In genomic region chr5:179668404-179668803, GRCh38 we compare ENCODE assay signal across 8 cellular contexts. TPM values are rescaled to one million over a fixed set of nuclear protein-coding genes. Genes with fewer than 3 reads are reported as not detected.
A peak's percentile ranks its signal among the peaks of the same experiment; 100 is the strongest.
DNase-seq lines count a peak whose midpoint lies in the region; ATAC-seq, FAIRE-seq and TF ChIP-seq lines count a peak whose summit lies in the region.

No MANE protein-coding gene starts in this region.

- WGBS in H9 (ENCODE audit: extremely low coverage, insufficient read length, low lambda C conversion rate): no CpG with 5 or more reads among the region's 7 CpGs
- WGBS in body of pancreas, 2 donors: 46 to 49% methylated on average over 7 of the region's 7 CpGs

- no peaks in the 10 kb centered on the region for H3K79me2 ChIP-seq in H9 (ENCODE audit: insufficient read depth, low read length)

- FAIRE-seq in kidney (lab: Jason Lieb, UNC): no peak

- H3K4me3 Mint-ChIP-seq in Caco-2 (ENCODE audit: unreplicated experiment) (no peak overlapping the region), H9 (no peak overlapping the region)

- H4K91ac ChIP-seq in H9 (ENCODE audit: insufficient read length, low read depth, low read length): no peak overlapping the region

- H3T11ph ChIP-seq in H9 (ENCODE audit: low read length): no peak overlapping the region

- H3K9me3 ChIP-seq in Caco-2 (no peaks in the 10 kb centered on the region), H9 (ENCODE audit: control insufficient read depth, low read depth, low read length) (no peaks in the 10 kb centered on the region), body of pancreas (no peaks in the 10 kb centered on the region), kidney (ENCODE audit: control insufficient read depth in 1 of 2, low read length in 2 of 2) (no peaks in the 10 kb centered on the region)

- no peak overlapping the region for H3K4me2 ChIP-seq in H9 (ENCODE audit: insufficient read depth, insufficient read length, low read length)

- no TSS peak for BruUV-seq in Caco-2 (replicated peaks; lab: Mats Ljungman, UMichigan)

- H2AFZ ChIP-seq in H9 (ENCODE audit: low read length): no peak overlapping the region

- H3K36me3 Mint-ChIP-seq in Caco-2 (ENCODE audit: insufficient read depth, unreplicated experiment): peaks cover 28% of the 10 kb centered on the region
- peaks cover 5 to 18% (median 12%) of the 10 kb centered on the region in 3 experiments; a peak in 6 of 7 replicates for H3K36me3 Mint-ChIP-seq in H9 (ENCODE audit: insufficient read depth in 1 of 3, low read depth in 3 of 3)

- H3K23me2 ChIP-seq in H9 (ENCODE audit: insufficient read length, low read depth, low read length, poor library complexity, severe bottlenecking): peaks cover 3% of the 10 kb centered on the region

- ATAC-seq in body of pancreas (peak; percentile 68), GM21423 (IDR thresholded peaks at IDR 0.05; ENCODE audit: unreplicated experiment) (no peak)

- H3K4me1 ChIP-seq in Caco-2 (no peaks in the 10 kb centered on the region), H9 (ENCODE audit: insufficient read depth, low read length) (no peaks in the 10 kb centered on the region), body of pancreas (no peaks in the 10 kb centered on the region), kidney (ENCODE audit: control insufficient read depth in 1 of 2, insufficient read depth in 1 of 2, low read depth in 1 of 2, low read length in 2 of 2) (no peaks in the 10 kb centered on the region)

- no peak overlapping the region for H2BK5ac ChIP-seq in H9 (ENCODE audit: insufficient read length, low read length)

- no peak overlapping the region for H3K23ac ChIP-seq in H9 (ENCODE audit: insufficient read length, low read depth, low read length)

- H4K5ac ChIP-seq in H9 (ENCODE audit: insufficient read length, low read depth, low read length): no peak overlapping the region

- H3K27me3 ChIP-seq in Caco-2 (replicated peaks; ENCODE audit: control insufficient read depth, insufficient read depth, low read length): no peaks in the 10 kb centered on the region
- no peaks in the 10 kb centered on the region; the same call in 1 of the 2 replicates for H3K27me3 ChIP-seq in H9 (ENCODE audit: insufficient read depth, low read length)
- H3K27me3 ChIP-seq in body of pancreas: no peaks in the 10 kb centered on the region

- H3K4ac ChIP-seq in H9 (ENCODE audit: low read depth, low read length): no peak overlapping the region

- peaks cover 2% of the 10 kb centered on the region for H4K20me1 ChIP-seq in H9 (ENCODE audit: control insufficient read depth, insufficient read depth, insufficient read length)

- no peak for DNase-seq in Caco-2
- DNase-seq in H9: peak; percentile 84
- DNase-seq in RPMI8226: peak; percentile 75
- peak; percentile 28 to 59 (median 51) for DNase-seq in body of pancreas
- no peak for DNase-seq in kidney
- peak; percentile 52 for DNase-seq in superior temporal gyrus (ENCODE audit: extremely low spot score)
- DNase-seq in ureter (ENCODE audit: low spot score): no peak

- no peak overlapping the region for H3K18ac ChIP-seq in H9 (ENCODE audit: insufficient read length, low read depth, low read length)

- no peaks in the 10 kb centered on the region for H3K9me3 Mint-ChIP-seq in Caco-2 (ENCODE audit: unreplicated experiment)
- no peaks in the 10 kb centered on the region; a peak in 1 of 5 replicates for H3K9me3 Mint-ChIP-seq in H9

- no peak for TF ChIP-seq POLR2A in body of pancreas (IDR thresholded peaks at IDR 0.05)

- POLR2A ChIA-PET in Caco-2 (lab: Charles Lee): no interaction called here

- no peaks in the 10 kb centered on the region; the same call in 1 of the 2 replicates for H3K36me3 ChIP-seq in Caco-2 (ENCODE audit: control insufficient read depth, insufficient read depth, low read length)
- H3K36me3 ChIP-seq in body of pancreas (replicated peaks in 1 of 2; ENCODE audit: insufficient read depth in 1 of 2, low read depth in 2 of 2): no peaks in the 10 kb centered on the region
- peaks cover 2 to 3% of the 10 kb centered on the region in 2 donors for H3K36me3 ChIP-seq in kidney (ENCODE audit: control insufficient read depth in 1 of 2, insufficient read depth in 2 of 2, low read length in 2 of 2)

- CTCF ChIA-PET in Caco-2 (lab: Charles Lee): no interaction called here

- peak; percentile 38 to 72 for TF ChIP-seq CTCF in Caco-2 (IDR thresholded peaks at IDR 0.05; ENCODE audit: insufficient read depth in 1 of 2, low read depth in 1 of 2, low read length in 1 of 2, severe bottlenecking in 1 of 2, unreplicated experiment in 1 of 2)
- peak; percentile 100 for TF ChIP-seq CTCF in H9 (conservative IDR thresholded peaks at IDR 0.05)
- TF ChIP-seq CTCF in body of pancreas (IDR thresholded peaks at IDR 0.05): peak; percentile 17 to 86 (median 48)
- TF ChIP-seq CTCF in kidney (IDR thresholded peaks at IDR 0.05; ENCODE audit: borderline replicate concordance, extremely low read depth, insufficient read depth): peak; percentile 53

- no peak overlapping the region for H3K27ac ChIP-seq in H9 (ENCODE audit: insufficient read length, low read depth, low read length)
- H3K27ac ChIP-seq in body of pancreas: no peak overlapping the region
- no peak overlapping the region for H3K27ac ChIP-seq in kidney (ENCODE audit: low read depth in 2 of 2, low read length in 2 of 2)

- no peak overlapping the region for H2BK12ac ChIP-seq in H9 (ENCODE audit: insufficient read length, low read depth, low read length)

- H3K27ac Mint-ChIP-seq in Caco-2 (ENCODE audit: unreplicated experiment): no peak overlapping the region
- H3K27ac Mint-ChIP-seq in H9: no peak overlapping the region; a peak in 1 of 7 replicates

- no peak overlapping the region for H4K8ac ChIP-seq in H9 (replicated peaks; ENCODE audit: insufficient read length, low read depth, low read length)

- intact Hi-C loops in Caco-2 (cut with micrococcal nuclease; ENCODE audit: unreplicated experiment): no loop called here
- intact Hi-C loops in body of pancreas (cut with DNase I): no loop called here
- intact Hi-C loops in kidney (cut with DNase I): no loop called here

- no peak overlapping the region for H3K14ac ChIP-seq in H9 (ENCODE audit: insufficient read depth, low read length)

- no peak overlapping the region for H2BK20ac ChIP-seq in H9 (ENCODE audit: low read depth, low read length, poor library complexity, severe bottlenecking)

- H3K27me3 Mint-ChIP-seq in Caco-2 (ENCODE audit: insufficient read depth, unreplicated experiment) (no peaks in the 10 kb centered on the region), H9 (ENCODE audit: low read depth) (no peaks in the 10 kb centered on the region)

- H2AK5ac ChIP-seq in H9 (ENCODE audit: insufficient read length, low read length): no peak overlapping the region

- H2BK120ac ChIP-seq in H9 (ENCODE audit: low read depth, low read length, poor library complexity, severe bottlenecking): no peak overlapping the region

- no peak overlapping the region for H3K9ac ChIP-seq in H9 (ENCODE audit: extremely low read depth, insufficient read length, low read length)
- no peak overlapping the region for H3K9ac ChIP-seq in kidney (ENCODE audit: low read length in 2 of 2)

- H2BK15ac ChIP-seq in H9 (ENCODE audit: low read depth, low read length): no peak overlapping the region

- H3K4me3 ChIP-seq in Caco-2 (ENCODE audit: low read depth, low read length): no peak overlapping the region
- H3K4me3 ChIP-seq in body of pancreas: no peak overlapping the region
- H3K4me3 ChIP-seq in kidney (ENCODE audit: low read length in 2 of 2): no peak overlapping the region

- H3K4me1 Mint-ChIP-seq in Caco-2 (ENCODE audit: low read depth, unreplicated experiment) (no peaks in the 10 kb centered on the region), H9 (peaks cover 0 to 2% of the 10 kb centered on the region in 2 experiments; a peak in 1 of 4 replicates)

- H3K79me1 ChIP-seq in H9 (ENCODE audit: insufficient read depth, low read depth, low read length, poor library complexity, severe bottlenecking): no peaks in the 10 kb centered on the region

- H3K56ac ChIP-seq in H9 (ENCODE audit: insufficient read length, low read depth, low read length): no peak overlapping the region

RNA-seq across cellular contexts. Expression of gene CBY3, which starts 12.4 kb away (rescaled TPM):
- total RNA-seq in Caco-2 (2022) (0.68 and 1.3 TPM in 2 replicates), H9 (2021) (0.50 and 1.6 TPM in 2 replicates), body of pancreas (not detected), kidney (not detected), ureter (not detected)
- not detected for polyA plus RNA-seq in kidney (ENCODE audit: insufficient read depth, low read depth, low replicate concordance)

RNA-seq across cellular contexts. Expression of gene CANX, which starts 30.4 kb away (rescaled TPM):
- 853 and 871 TPM in 2 replicates for total RNA-seq in Caco-2 (2022)
- total RNA-seq in H9 (2021): 518 and 538 TPM in 2 replicates
- 100 to 1,000 TPM; 262 to 401 TPM for total RNA-seq in body of pancreas
- 824 TPM for total RNA-seq in kidney
- 208 TPM for polyA plus RNA-seq in kidney (ENCODE audit: insufficient read depth, low read depth, low replicate concordance)
- 584 TPM for total RNA-seq in ureter

RNA-seq across cellular contexts. Expression of gene HNRNPH1, which starts 44.9 kb away (rescaled TPM):
- total RNA-seq in Caco-2 (2022) (914 and 940 TPM in 2 replicates), H9 (2021) (1,042 and 1,066 TPM in 2 replicates), body of pancreas (100 to 1,000 TPM; 335 to 732 TPM), kidney (564 TPM), ureter (787 TPM)
- 191 TPM for polyA plus RNA-seq in kidney (ENCODE audit: insufficient read depth, low read depth, low replicate concordance)

Comparison
In these comparisons a context has a peak if more than half of its experiments do, and no peak if none do; other contexts are left out.
1. DNase-seq: peak in H9 (single experiment), RPMI8226 (single experiment), body of pancreas (4 of 4) and superior temporal gyrus (single experiment); none in Caco-2 (0 of 2), kidney (single experiment) and ureter (single experiment).
2. CTCF ChIP-seq: peak in every context shown above with its lines; median percentile 100 in H9; 55 in Caco-2; 53 in kidney; 48 in body of pancreas.